Comparison of ENCODE assay signal across 9 cellular contexts in the genomic region with DNA sequence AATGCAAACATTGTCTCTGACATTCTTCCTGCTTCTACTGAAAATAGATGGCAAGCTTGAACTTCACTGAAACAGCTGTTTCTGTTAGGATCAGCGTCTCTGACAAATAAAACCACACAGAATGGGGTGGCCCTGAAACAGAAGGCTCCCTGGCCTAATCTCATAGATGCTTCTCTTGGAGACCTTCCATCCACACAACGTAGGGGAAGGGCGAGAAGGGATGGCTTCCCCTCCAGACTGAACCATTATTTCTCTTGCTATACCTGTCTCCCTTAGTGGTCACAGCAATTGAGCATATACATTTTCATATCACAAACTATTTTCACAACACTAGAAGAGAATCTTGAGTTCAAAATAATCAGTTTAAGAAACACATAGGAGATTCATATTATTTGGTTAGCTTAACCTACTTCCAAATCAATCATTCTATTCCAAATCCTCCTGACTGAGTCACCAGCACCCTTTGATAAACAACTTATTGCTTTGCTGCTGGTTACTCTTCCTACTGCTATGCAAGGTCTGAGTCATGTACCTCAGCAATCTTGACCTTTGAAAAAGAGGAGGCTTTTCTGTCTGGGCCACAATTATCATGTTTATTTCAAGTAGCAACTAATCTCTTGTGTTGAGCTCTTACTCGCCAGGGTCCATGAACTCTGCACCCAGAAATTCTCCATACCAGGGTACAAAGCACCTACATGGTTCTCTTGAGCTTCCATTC. TPM values are rescaled to one million over a fixed set of nuclear protein-coding genes. Genes with fewer than 3 reads are reported as not detected.
DNase-seq lines count a peak whose midpoint lies in the region; ATAC-seq, FAIRE-seq and TF ChIP-seq lines count a peak whose summit lies in the region.
"Had no signal": no experiment of that assay in that cellular context is flagged by ENCODE, and none has a peak within 500 bp of the region (broad histone marks: within the 10 kb centered on the region; RNA-seq: fewer than 3 reads in every experiment).

No MANE protein-coding gene starts in this region.

- FAIRE-seq in GM12878 (lab: Jason Lieb, UNC) (no peak), urothelium cell line (lab: Jason Lieb, UNC) (peak; percentile 86)

- WGBS in GM12878 (ENCODE audit: insufficient coverage, insufficient replicate concordance, low lambda C conversion rate, missing lambda C conversion rate): 78% methylated on average over 4 of the region's 4 CpGs

- H3K9me3 Mint-ChIP-seq in activated T-cell treated with anti-CD3 and anti-CD28 coated beads, Interleukin-2, amount 50 U/mL, for 72 hours: peaks cover 0 to 3% of the 10 kb centered on the region in 2 donors

- H3K27me3 ChIP-seq in GM12878 (replicated peaks in 1 of 2; ENCODE audit: control insufficient read depth in 2 of 2, insufficient read depth in 2 of 2, low read length in 1 of 2) (no peaks in the 10 kb centered on the region), left lung (no peaks in the 10 kb centered on the region)

- TF ChIP-seq CTCF in GM12878 (IDR thresholded peaks at IDR 0.05 in 2 of 3, conservative IDR thresholded peaks at IDR 0.05 in 1 of 3; ENCODE audit: control insufficient read depth in 2 of 3, extremely low read depth in 1 of 3, insufficient read depth in 1 of 3, low read depth in 3 of 3, low read length in 3 of 3): no peak
- TF ChIP-seq CTCF in left lung (IDR thresholded peaks at IDR 0.05): no peak
- no peak for TF ChIP-seq CTCF in GM10266 (IDR thresholded peaks at IDR 0.05; ENCODE audit: control insufficient read depth, insufficient read depth, low read depth, missing control alignments)

- no peak for TF ChIP-seq EP300 in GM12878 (IDR thresholded peaks at IDR 0.05; ENCODE audit: borderline replicate concordance in 1 of 2, control insufficient read depth in 1 of 2, low read depth in 2 of 2, low read length in 2 of 2)

- peak overlapping the region; percentile 35 for H3K27ac ChIP-seq in GM12878 (ENCODE audit: control insufficient read depth, insufficient read depth)
- H3K27ac ChIP-seq in left lung: peak overlapping the region; percentile 47 to 69

- intact Hi-C loops in GM12878 (cut with micrococcal nuclease; ENCODE audit: unreplicated experiment) (no loop called here), left lung (cut with DNase I) (no loop called here)

- ATAC-seq in activated T-cell treated with anti-CD3 and anti-CD28 coated beads, Interleukin-2, amount 50 U/mL, for 72 hours (replicated peaks in 1 of 2): peak; percentile 61 to 70
- ATAC-seq in GM12878 (no peak), left lung (peak; percentile 75)

- peaks cover 12% of the 10 kb centered on the region for H3K79me2 ChIP-seq in GM12878 (ENCODE audit: control insufficient read depth, insufficient read depth, low read length)

- 0 out of 2 replicates have a peak, but pooled peaks have one; percentile 1 for TF ChIP-seq RAD21 in GM12878 (IDR thresholded peaks at IDR 0.05; ENCODE audit: insufficient read depth, low read depth, low read length)

- POLR2A ChIA-PET in GM12878 (lab: Charles Lee): interaction anchor here (0.6 to 1.1 kb wide), 2 partner anchors 22 to 50 kb away, joined by 3 to 5 read pairs; no protein-coding TSS in a partner anchor

- DNase-seq in activated T-cell treated with anti-CD3 and anti-CD28 coated beads, Interleukin-2, amount 50 U/mL, for 72 hours: peak; percentile 46 to 50
- no peak for DNase-seq in activated T-cell treated with anti-CD3 and anti-CD28 coated beads for 4 hours
- DNase-seq in GM12878 (ENCODE audit: low read depth, low spot score): no peak
- DNase-seq in left lung: no peak
- DNase-seq in urothelium cell line (ENCODE audit: low spot score): peak; percentile 67
- DNase-seq in NCI-H774 (lab: John Stamatoyannopoulos, UW): no peak
- no peak for DNase-seq in DMS 273 (lab: John Stamatoyannopoulos, UW; ENCODE audit: unreplicated experiment)
- no peak for DNase-seq in GM10266 (ENCODE audit: extremely low spot score)
- DNase-seq: NCI-H1417 treated with DMSO at 0.1 percent for 48 hours had no signal

- in situ Hi-C loops in GM12878 (cut with MboI): no loop called here

- H3K9me3 ChIP-seq in GM12878 (replicated peaks; ENCODE audit: control insufficient read depth, insufficient read depth, low read length): no peaks in the 10 kb centered on the region
- no peaks in the 10 kb centered on the region for H3K9me3 ChIP-seq in left lung

- H3K27me3 Mint-ChIP-seq in activated T-cell treated with anti-CD3 and anti-CD28 coated beads, Interleukin-2, amount 50 U/mL, for 72 hours (ENCODE audit: low read depth): no peaks in the 10 kb centered on the region

- peak overlapping the region; percentile 65 to 86 for H3K4me3 Mint-ChIP-seq in activated T-cell treated with anti-CD3 and anti-CD28 coated beads, Interleukin-2, amount 50 U/mL, for 72 hours

- BruUV-seq in GM12878 (replicated peaks; lab: Mats Ljungman, UMichigan): no TSS peak

- H3K9ac ChIP-seq in GM12878 (ENCODE audit: control insufficient read depth, insufficient read depth, low read length): no peak overlapping the region

- H3K4me1 Mint-ChIP-seq in activated T-cell treated with anti-CD3 and anti-CD28 coated beads, Interleukin-2, amount 50 U/mL, for 72 hours (ENCODE audit: low read depth): peaks cover 78% of the 10 kb centered on the region

- peaks cover 35 to 57% of the 10 kb centered on the region in 2 donors for H3K36me3 Mint-ChIP-seq in activated T-cell treated with anti-CD3 and anti-CD28 coated beads, Interleukin-2, amount 50 U/mL, for 72 hours (ENCODE audit: insufficient read depth in 2 of 2)

- TF ChIP-seq POLR2A in GM12878 (IDR thresholded peaks at IDR 0.05; ENCODE audit: low read depth, low read length): no peak; the same call in 1 of the 2 replicates

- H3K4me2 ChIP-seq in GM12878 (ENCODE audit: control insufficient read depth, insufficient read depth): 0 out of 2 replicates have a peak overlapping the region, but pooled peaks have one; percentile 12

- RAD21 ChIA-PET in GM12878 (lab: Charles Lee; ENCODE audit: unreplicated experiment): interaction anchor here (1.1 to 1.7 kb wide), 9 partner anchors 11 to 36 kb away, joined by 3 to 10 read pairs (median 4); no protein-coding TSS in a partner anchor

- H3K4me1 ChIP-seq in GM12878 (ENCODE audit: control insufficient read depth, insufficient read depth, low read length): peaks cover 14% of the 10 kb centered on the region
- H3K4me1 ChIP-seq in left lung: peaks cover 4 to 40% of the 10 kb centered on the region in 2 donors

- H3K36me3 ChIP-seq in GM12878 (ENCODE audit: control insufficient read depth in 2 of 2, insufficient read depth in 2 of 2, low read length in 1 of 2) (peaks cover 0 to 5% of the 10 kb centered on the region in 2 experiments; a peak in 1 of 4 replicates), left lung (no peaks in the 10 kb centered on the region)

- SMC1A ChIA-PET in GM12878 (lab: Charles Lee; ENCODE audit: uncharacterized antibody, unreplicated experiment): interaction anchor here (0.6 to 13.7 kb wide), 17 partner anchors 11 to 507 kb away, joined by 3 to 154 read pairs (median 3); no protein-coding TSS in a partner anchor

- no peak overlapping the region for H2AFZ ChIP-seq in GM12878 (ENCODE audit: control insufficient read depth, low read depth, low read length)

- H3K4me3 ChIP-seq in GM12878 (no peak overlapping the region), left lung (no peak overlapping the region)

- peak overlapping the region; percentile 100 for H3K27ac Mint-ChIP-seq in activated T-cell treated with anti-CD3 and anti-CD28 coated beads, Interleukin-2, amount 50 U/mL, for 72 hours

- CTCF ChIA-PET in GM12878 (lab: Yijun Ruan, JAX): interaction anchor here (0.9 to 2.0 kb wide), 3 partner anchors 11 to 26 kb away, joined by 3 to 5 read pairs (median 4); no protein-coding TSS in a partner anchor

- H4K20me1 ChIP-seq in GM12878 (ENCODE audit: control insufficient read depth, insufficient read depth): no peaks in the 10 kb centered on the region

TF ChIP-seq in GM12878, 131 proteins besides CTCF, POLR2A, EP300 and RAD21:
- TF ChIP-seq EZH2 (IDR thresholded peaks at IDR 0.05; ENCODE audit: borderline replicate concordance, control insufficient read depth, low read depth, low read length): no peak
- peak; percentile 2; the same call in 1 of the 2 replicates for TF ChIP-seq FOXM1 (IDR thresholded peaks at IDR 0.05; ENCODE audit: low read depth, low read length)
- TF ChIP-seq CREB1 (IDR thresholded peaks at IDR 0.05; ENCODE audit: low read depth): no peak
- TF ChIP-seq RUNX3 (IDR thresholded peaks at IDR 0.05; ENCODE audit: low read length): peak; percentile 63
- 0 out of 2 replicates have a peak, but pooled peaks have one; percentile 2 for TF ChIP-seq MEF2A (IDR thresholded peaks at IDR 0.05; ENCODE audit: insufficient read depth, low read depth, low read length)
- TF ChIP-seq ESRRA (IDR thresholded peaks at IDR 0.05; ENCODE audit: low read length): no peak
- peak; percentile 51; the same call in 1 of the 2 replicates for TF ChIP-seq POLR2AphosphoS5 (IDR thresholded peaks at IDR 0.05; ENCODE audit: low read length)
- TF ChIP-seq SMAD5 (IDR thresholded peaks at IDR 0.05; ENCODE audit: low read depth): no peak

RNA-seq across cellular contexts. Expression of a gene that starts 45.5 kb away (rescaled TPM):
- total RNA-seq in activated T-cell treated with anti-CD3 and anti-CD28 coated beads, Interleukin-2, amount 50 U/mL, for 72 hours: 100 to 1,000 TPM; 159 to 191 TPM
- 1,014 and 1,112 TPM in 2 replicates for total RNA-seq in GM12878 (2013; cell fraction: nucleolus; rRNA removed)
- total RNA-seq in GM12878 (2014; rRNA removed) (27.3 and 28.9 TPM in 2 replicates), GM12878 (2014; rRNA removed; fragmentation: Illumina TruSeq; extraction: Trizol) (40.5 and 45.0 TPM in 2 replicates), GM12878 (2021) (56.4 and 57.6 TPM in 2 replicates), left lung (10 to 100 TPM; 30.7 to 34.7 TPM)
- polyA plus RNA-seq in GM12878 (2011; ENCODE audit: low read depth): 23.4 TPM
- polyA plus RNA-seq in GM12878 (2011; rRNA removed) (107 and 119 TPM in 2 replicates), GM12878 (2014; fragmentation: Illumina TruSeq; extraction: Trizol) (46.3 and 51.7 TPM in 2 replicates), GM12878 (2014; fragmentation: Nextera tagmentation; extraction: Ambion mirVana) (10 to 100 TPM; 17.2 to 17.6 TPM), GM12878 (2014; rRNA removed) (30.4 and 30.8 TPM in 2 replicates), GM12878 (2016; fragmentation: Nextera tagmentation; extraction: Ambion mirVana) (10 to 100 TPM; 43.4 to 47.4 TPM)
- polyA plus RNA-seq in GM12878 (2011; cell fraction: cytosol; rRNA removed): 49.4 and 66.2 TPM in 2 replicates
- 101 and 108 TPM in 2 replicates for polyA plus RNA-seq in GM12878 (2011; cell fraction: nucleus; rRNA removed)
- polyA plus RNA-seq in GM12878 (2012): 36.8 and 37.8 TPM in 2 replicates
- polyA minus RNA-seq in GM12878 (2011; rRNA and poly(A)+ RNA removed): 146 and 149 TPM in 2 replicates
- polyA minus RNA-seq in GM12878 (2011; cell fraction: cytosol; rRNA and poly(A)+ RNA removed): 29.0 and 34.4 TPM in 2 replicates
- 262 and 381 TPM in 2 replicates for polyA minus RNA-seq in GM12878 (2011; cell fraction: nucleus; rRNA and poly(A)+ RNA removed)

Comparison
In these comparisons a context has a peak if more than half of its experiments do, and no peak if none do; other contexts are left out.
1. DNase-seq: peak in activated T-cell treated with anti-CD3 and anti-CD28 coated beads, Interleukin-2, amount 50 U/mL, for 72 hours (2 of 2) and urothelium cell line (single experiment); none in activated T-cell treated with anti-CD3 and anti-CD28 coated beads for 4 hours (single experiment), GM12878 (single experiment), left lung (0 of 2), NCI-H774 (single experiment), DMS 273 (single experiment) and GM10266 (single experiment).